ENCODE assay signal across 24 cellular contexts in genomic region chr21:35585878-35586277, GRCh38.
DNase-seq lines count a peak whose midpoint lies in the region; TF ChIP-seq lines count a peak whose summit lies in the region.
"Had no signal": no experiment of that assay in that cellular context is flagged by ENCODE, and none has a peak within 500 bp of the region (broad histone marks: within the 10 kb centered on the region; RNA-seq: fewer than 3 reads in every experiment).

No MANE protein-coding gene starts in this region.

- no peaks in the 10 kb centered on the region for H3K9me3 ChIP-seq in tibial nerve
- H3K9me3 ChIP-seq: Caco-2 had no signal

- WGBS in tibial nerve, 2 donors: 49 to 54% methylated on average over 5 of the region's 5 CpGs

- no peak for TF ChIP-seq EP300 in tibial nerve (IDR thresholded peaks at IDR 0.05)

- POLR2A ChIA-PET in RWPE1 (lab: Yijun Ruan, JAX; ENCODE audit: low non-redundant PET): no interaction called here

- H3K27ac ChIP-seq in RWPE1: no peak overlapping the region
- no peak overlapping the region for H3K27ac ChIP-seq in tibial nerve
- H3K27ac ChIP-seq in substantia nigra (ENCODE audit: low read depth, low read length, poor library complexity, severe bottlenecking): no peak overlapping the region
- H3K27ac ChIP-seq: C4-2B, GM23248, KMS-11 had no signal

- CTCF ChIA-PET in RWPE1 (lab: Yijun Ruan, JAX): no interaction called here

- no peaks in the 10 kb centered on the region for H3K27me3 ChIP-seq in tibial nerve

- H3K4me1 ChIP-seq in tibial nerve: peaks cover 0 to 10% (median 2%) of the 10 kb centered on the region in 4 donors

- H3K4me3 ChIP-seq in tibial nerve: no peak overlapping the region
- H3K4me3 ChIP-seq: GM23248 had no signal

- DNase-seq in NCI-H748 (lab: John Stamatoyannopoulos, UW; ENCODE audit: unreplicated experiment) (peak; percentile 20), NCI-H748 treated with DMSO at 0.1 percent for 48 hours (lab: John Stamatoyannopoulos, UW) (no peak), EL (peak; percentile 10), RWPE1 (ENCODE audit: low spot score) (peak; percentile 4), tibial nerve (ENCODE audit: low spot score in 2 of 2) (no peak), substantia nigra (lab: John Stamatoyannopoulos, UW) (no peak)
- DNase-seq in stimulated activated CD8-positive, alpha-beta memory T cell treated with anti-CD3 and anti-CD28 coated beads, Interleukin-4, amount 100 ng/mL, for 48 hours: no peak
- DNase-seq: Caco-2; CD8-positive, alpha-beta T cell; DMS79 treated with DMSO at 0.1 percent for 48 hours; GM23248; H7; HFFc6; NCI-H1048; NCI-H187; NCI-H2081 treated with DMSO at 0.1 percent for 48 hours; NCI-H226; NCI-H510A treated with DMSO at 0.1 percent for 48 hours; NCI-H774; RPMI8226; SHP77; T-cell had no signal

- no peak for TF ChIP-seq CTCF in RWPE1 (conservative IDR thresholded peaks at IDR 0.05; ENCODE audit: low read depth)
- no peak for TF ChIP-seq CTCF in tibial nerve (IDR thresholded peaks at IDR 0.05)

- H3K36me3 ChIP-seq in tibial nerve: no peaks in the 10 kb centered on the region

- TF ChIP-seq POLR2A in tibial nerve (IDR thresholded peaks at IDR 0.05): no peak

Comparison
In these comparisons a context has a peak if more than half of its experiments do, and no peak if none do; other contexts are left out.
1. DNase-seq: peak in NCI-H748 (single experiment), EL (single experiment) and RWPE1 (single experiment); none in NCI-H748 treated with DMSO at 0.1 percent for 48 hours (single experiment), tibial nerve (0 of 2), stimulated activated CD8-positive, alpha-beta memory T cell treated with anti-CD3 and anti-CD28 coated beads, Interleukin-4, amount 100 ng/mL, for 48 hours (single experiment) and substantia nigra (0 of 49).